ENCODE assay signal across 10 cellular contexts in the genomic region with DNA sequence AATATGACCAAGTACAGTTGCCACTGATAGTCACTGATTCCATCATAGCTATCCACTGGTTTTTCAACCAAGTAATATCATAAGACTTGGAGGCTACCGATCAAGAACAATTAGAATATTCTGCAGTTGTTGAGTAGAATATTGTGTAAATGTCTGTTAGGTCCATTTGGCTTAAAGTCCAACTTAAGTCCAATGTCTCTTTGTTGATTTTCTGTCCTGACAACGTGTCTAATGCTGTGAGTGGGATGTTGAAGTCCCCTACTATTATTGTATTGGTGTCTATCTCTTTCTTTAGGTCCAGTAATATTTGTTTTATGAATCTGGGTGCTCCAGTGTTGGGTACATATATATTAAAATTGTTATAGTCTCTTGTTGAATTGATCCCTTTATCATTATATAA. TPM values are rescaled to one million over a fixed set of nuclear protein-coding genes. Genes with fewer than 3 reads are reported as not detected.
"Had no signal": no experiment of that assay in that cellular context is flagged by ENCODE, and none has a peak within 500 bp of the region (broad histone marks: within the 10 kb centered on the region; RNA-seq: fewer than 3 reads in every experiment).

No MANE protein-coding gene starts in this region.

- H3K4me2 ChIP-seq: KMS-11 had no signal

- FAIRE-seq: HTR-8/SVneo, K562 had no signal

- H3K9ac ChIP-seq: KMS-11 had no signal

- ATAC-seq: K562 had no signal

- DNase-seq: IMR-90, KBM-7, KG1 had no signal

- H3K27ac ChIP-seq: HL-60, KMS-11 had no signal

- H3K4me3 ChIP-seq: K562 had no signal

RNA-seq across cellular contexts. Expression of a gene that starts 13.9 kb away (rescaled TPM):
- polyA plus RNA-seq: IgD-negative memory B cell had no signal

RNA-seq across cellular contexts. Expression of a gene that starts 42.7 kb away (rescaled TPM):
- total RNA-seq: HT-29, HT1080, IMR-90, K562 had no signal
- polyA plus RNA-seq: IgD-negative memory B cell, IMR-90, K562 had no signal
